11 cellular contexts compared by ENCODE assay signal in genomic region chr19:38793186-38793585, GRCh38. TPM values are rescaled to one million over a fixed set of nuclear protein-coding genes. Genes with fewer than 3 reads are reported as not detected.
DNase-seq lines count a peak whose midpoint lies in the region; ATAC-seq and TF ChIP-seq lines count a peak whose summit lies in the region.
"Had no signal": no experiment of that assay in that cellular context is flagged by ENCODE, and none has a peak within 500 bp of the region (broad histone marks: within the 10 kb centered on the region; RNA-seq: fewer than 3 reads in every experiment).

No MANE protein-coding gene starts in this region.

- peaks cover 4% of the 10 kb centered on the region for H3K4me1 Mint-ChIP-seq in activated T-helper 2 cell treated with anti-CD3 and anti-CD28 coated beads, Interferon-gamma antibody, Interleukin-2, Interleukin-4, amounts not matched to agents 10 μg/mL and 5 μg/mL and 100 μg/mL, durations not matched to agents 14 hours and 24 hours and 36 hours (ENCODE audit: low read depth)
- peaks cover 1% of the 10 kb centered on the region for H3K4me1 Mint-ChIP-seq in glutamatergic neuron (ENCODE audit: low read depth, unreplicated experiment)

- intact Hi-C loops in left ventricle myocardium inferior (cut with micrococcal nuclease) (no loop called here), right cardiac atrium (cut with DNase I) (no loop called here)
- intact Hi-C loops in activated T-helper 2 cell treated with anti-CD3 and anti-CD28 coated beads, Interferon-gamma antibody, Interleukin-2, Interleukin-4, amounts not matched to agents 10 μg/mL and 5 μg/mL and 100 μg/mL, durations not matched to agents 14 hours and 24 hours and 36 hours (cut with micrococcal nuclease), result no loop called here

- H3K36me3 ChIP-seq in left ventricle myocardium inferior, result no peaks in the 10 kb centered on the region
- H3K36me3 ChIP-seq: neutrophil had no signal

- H3K4me3 ChIP-seq in left ventricle myocardium inferior, result peak overlapping the region; percentile 61
- H3K4me3 ChIP-seq in right cardiac atrium (ENCODE audit: low read length), result no peak overlapping the region

- TF ChIP-seq CTCF in left ventricle myocardium inferior (IDR thresholded peaks at IDR 0.05; ENCODE audit: borderline replicate concordance), result no peak
- TF ChIP-seq CTCF in glutamatergic neuron (IDR thresholded peaks at IDR 0.05; ENCODE audit: partially characterized antibody, unreplicated experiment), result no peak

- H3K4me1 ChIP-seq in left ventricle myocardium inferior, result peaks cover 21% of the 10 kb centered on the region
- H3K4me1 ChIP-seq in right cardiac atrium (ENCODE audit: control insufficient read depth, insufficient read depth, low read length), result no peaks in the 10 kb centered on the region

- no peaks in the 10 kb centered on the region for H3K36me3 Mint-ChIP-seq in activated T-helper 2 cell treated with anti-CD3 and anti-CD28 coated beads, Interferon-gamma antibody, Interleukin-2, Interleukin-4, amounts not matched to agents 10 μg/mL and 5 μg/mL and 100 μg/mL, durations not matched to agents 14 hours and 24 hours and 36 hours (ENCODE audit: low read depth)
- H3K36me3 Mint-ChIP-seq in glutamatergic neuron (ENCODE audit: unreplicated experiment), result no peaks in the 10 kb centered on the region

- DNase-seq in left ventricle myocardium inferior, result no peak
- DNase-seq in right cardiac atrium, result no peak
- DNase-seq in activated T-helper 2 cell treated with anti-CD3 and anti-CD28 coated beads, Interferon-gamma antibody, Interleukin-2, Interleukin-4, amounts not matched to agents 10 μg/mL and 5 μg/mL and 100 μg/mL, durations not matched to agents 14 hours and 24 hours and 36 hours (ENCODE audit: low spot score), result no peak
- no peak for DNase-seq in glutamatergic neuron
- DNase-seq in D341Med (ENCODE audit: low spot score), result no peak
- no peak for DNase-seq in activated effector memory CD4-positive, alpha-beta T cell treated with Interleukin-2 at 50 U/mL for 16 hours
- DNase-seq in activated effector memory CD4-positive, alpha-beta T cell treated with anti-CD3 and anti-CD28 coated beads, Interleukin-2, amount 50 U/mL, for 16 hours, result no peak
- DNase-seq: HCEC 1CT, NCI-H2227 treated with DMSO at 0.1 percent for 48 hours had no signal

- H3K9me3 ChIP-seq in left ventricle myocardium inferior (replicated peaks) (no peaks in the 10 kb centered on the region), right cardiac atrium (ENCODE audit: control insufficient read depth, low read length) (no peaks in the 10 kb centered on the region)
- H3K9me3 ChIP-seq: neutrophil had no signal

- H3K4me3 Mint-ChIP-seq in activated T-helper 2 cell treated with anti-CD3 and anti-CD28 coated beads, Interferon-gamma antibody, Interleukin-2, Interleukin-4, amounts not matched to agents 10 μg/mL and 5 μg/mL and 100 μg/mL, durations not matched to agents 14 hours and 24 hours and 36 hours (ENCODE audit: low read depth), result peak overlapping the region; percentile 52
- H3K4me3 Mint-ChIP-seq in glutamatergic neuron (ENCODE audit: unreplicated experiment), result peak overlapping the region; percentile 18

- peaks cover 9% of the 10 kb centered on the region for H3K27me3 Mint-ChIP-seq in activated T-helper 2 cell treated with anti-CD3 and anti-CD28 coated beads, Interferon-gamma antibody, Interleukin-2, Interleukin-4, amounts not matched to agents 10 μg/mL and 5 μg/mL and 100 μg/mL, durations not matched to agents 14 hours and 24 hours and 36 hours (ENCODE audit: low read depth)
- peaks cover 7% of the 10 kb centered on the region for H3K27me3 Mint-ChIP-seq in glutamatergic neuron (ENCODE audit: unreplicated experiment)

- H3K27ac ChIP-seq in left ventricle myocardium inferior (replicated peaks), result peak overlapping the region; percentile 58
- no peak overlapping the region for H3K27ac ChIP-seq in right cardiac atrium (ENCODE audit: low read length)
- H3K27ac ChIP-seq: neutrophil had no signal

- H3K27me3 ChIP-seq in left ventricle myocardium inferior (ENCODE audit: low read depth) (no peaks in the 10 kb centered on the region), right cardiac atrium (ENCODE audit: control insufficient read depth, insufficient read depth) (no peaks in the 10 kb centered on the region)

- H3K9me3 Mint-ChIP-seq in activated T-helper 2 cell treated with anti-CD3 and anti-CD28 coated beads, Interferon-gamma antibody, Interleukin-2, Interleukin-4, amounts not matched to agents 10 μg/mL and 5 μg/mL and 100 μg/mL, durations not matched to agents 14 hours and 24 hours and 36 hours, result no peaks in the 10 kb centered on the region
- H3K9me3 Mint-ChIP-seq in glutamatergic neuron (ENCODE audit: unreplicated experiment), result peaks cover 6% of the 10 kb centered on the region

- ATAC-seq in right cardiac atrium (no peak), HG02571 (IDR thresholded peaks at IDR 0.05; ENCODE audit: unreplicated experiment) (no peak)

- peak overlapping the region; percentile 64 for H3K27ac Mint-ChIP-seq in activated T-helper 2 cell treated with anti-CD3 and anti-CD28 coated beads, Interferon-gamma antibody, Interleukin-2, Interleukin-4, amounts not matched to agents 10 μg/mL and 5 μg/mL and 100 μg/mL, durations not matched to agents 14 hours and 24 hours and 36 hours
- no peak overlapping the region for H3K27ac Mint-ChIP-seq in glutamatergic neuron (ENCODE audit: unreplicated experiment)

- WGBS in right cardiac atrium, result 71% methylated on average over 8 of the region's 8 CpGs

RNA-seq across cellular contexts. Expression of gene LGALS7B, which starts 4.2 kb away (rescaled TPM):
- total RNA-seq in left ventricle myocardium inferior (not detected), right cardiac atrium (not detected), glutamatergic neuron (ENCODE audit: unreplicated experiment) (not detected)
- polyA plus RNA-seq in right cardiac atrium, result 0.70 TPM
- total RNA-seq in activated T-helper 2 cell treated with anti-CD3 and anti-CD28 coated beads, Interferon-gamma antibody, Interleukin-2, Interleukin-4, amounts not matched to agents 10 μg/mL and 5 μg/mL and 100 μg/mL, durations not matched to agents 14 hours and 24 hours and 36 hours, result not detected in 2 replicates

RNA-seq across cellular contexts. Expression of gene LGALS4, which starts 19.6 kb away (rescaled TPM):
- total RNA-seq in left ventricle myocardium inferior, result 0.82 TPM
- 1 to 10 TPM in 2 of 4 donors, under 1 TPM in 2; 0.56 to 1.2 (median 0.85) TPM for total RNA-seq in right cardiac atrium
- 0.45 TPM for polyA plus RNA-seq in right cardiac atrium
- total RNA-seq in activated T-helper 2 cell treated with anti-CD3 and anti-CD28 coated beads, Interferon-gamma antibody, Interleukin-2, Interleukin-4, amounts not matched to agents 10 μg/mL and 5 μg/mL and 100 μg/mL, durations not matched to agents 14 hours and 24 hours and 36 hours, result 1.6 and 2.0 TPM in 2 replicates
- total RNA-seq in glutamatergic neuron (ENCODE audit: unreplicated experiment), result not detected

RNA-seq across cellular contexts. Expression of gene LGALS7, which starts 19.9 kb away (rescaled TPM):
- total RNA-seq in left ventricle myocardium inferior (not detected), right cardiac atrium (1 to 10 TPM in 1 of 4 donors, under 1 TPM in 1, not detected in 2; 0.79 to 1.1 TPM), glutamatergic neuron (ENCODE audit: unreplicated experiment) (not detected)
- polyA plus RNA-seq in right cardiac atrium, result not detected
- not detected in 2 replicates for total RNA-seq in activated T-helper 2 cell treated with anti-CD3 and anti-CD28 coated beads, Interferon-gamma antibody, Interleukin-2, Interleukin-4, amounts not matched to agents 10 μg/mL and 5 μg/mL and 100 μg/mL, durations not matched to agents 14 hours and 24 hours and 36 hours

RNA-seq across cellular contexts. Expression of gene ECH1, which starts 38.4 kb away (rescaled TPM):
- total RNA-seq in left ventricle myocardium inferior (947 TPM), right cardiac atrium (100 to 1,000 TPM; 403 to 585 (median 523) TPM), glutamatergic neuron (ENCODE audit: unreplicated experiment) (77.8 TPM)
- polyA plus RNA-seq in right cardiac atrium, result 1,015 TPM
- 180 and 183 TPM in 2 replicates for total RNA-seq in activated T-helper 2 cell treated with anti-CD3 and anti-CD28 coated beads, Interferon-gamma antibody, Interleukin-2, Interleukin-4, amounts not matched to agents 10 μg/mL and 5 μg/mL and 100 μg/mL, durations not matched to agents 14 hours and 24 hours and 36 hours

RNA-seq across cellular contexts. Expression of gene CAPN12, which starts 48.9 kb away (rescaled TPM):
- total RNA-seq in left ventricle myocardium inferior (0.22 TPM), right cardiac atrium (under 1 TPM; 0.22 to 0.85 (median 0.54) TPM), glutamatergic neuron (ENCODE audit: unreplicated experiment) (4.8 TPM)
- polyA plus RNA-seq in right cardiac atrium, result 0.91 TPM
- 2.9 and 3.6 TPM in 2 replicates for total RNA-seq in activated T-helper 2 cell treated with anti-CD3 and anti-CD28 coated beads, Interferon-gamma antibody, Interleukin-2, Interleukin-4, amounts not matched to agents 10 μg/mL and 5 μg/mL and 100 μg/mL, durations not matched to agents 14 hours and 24 hours and 36 hours
